10 cellular contexts compared by ENCODE assay signal in the genomic region with DNA sequence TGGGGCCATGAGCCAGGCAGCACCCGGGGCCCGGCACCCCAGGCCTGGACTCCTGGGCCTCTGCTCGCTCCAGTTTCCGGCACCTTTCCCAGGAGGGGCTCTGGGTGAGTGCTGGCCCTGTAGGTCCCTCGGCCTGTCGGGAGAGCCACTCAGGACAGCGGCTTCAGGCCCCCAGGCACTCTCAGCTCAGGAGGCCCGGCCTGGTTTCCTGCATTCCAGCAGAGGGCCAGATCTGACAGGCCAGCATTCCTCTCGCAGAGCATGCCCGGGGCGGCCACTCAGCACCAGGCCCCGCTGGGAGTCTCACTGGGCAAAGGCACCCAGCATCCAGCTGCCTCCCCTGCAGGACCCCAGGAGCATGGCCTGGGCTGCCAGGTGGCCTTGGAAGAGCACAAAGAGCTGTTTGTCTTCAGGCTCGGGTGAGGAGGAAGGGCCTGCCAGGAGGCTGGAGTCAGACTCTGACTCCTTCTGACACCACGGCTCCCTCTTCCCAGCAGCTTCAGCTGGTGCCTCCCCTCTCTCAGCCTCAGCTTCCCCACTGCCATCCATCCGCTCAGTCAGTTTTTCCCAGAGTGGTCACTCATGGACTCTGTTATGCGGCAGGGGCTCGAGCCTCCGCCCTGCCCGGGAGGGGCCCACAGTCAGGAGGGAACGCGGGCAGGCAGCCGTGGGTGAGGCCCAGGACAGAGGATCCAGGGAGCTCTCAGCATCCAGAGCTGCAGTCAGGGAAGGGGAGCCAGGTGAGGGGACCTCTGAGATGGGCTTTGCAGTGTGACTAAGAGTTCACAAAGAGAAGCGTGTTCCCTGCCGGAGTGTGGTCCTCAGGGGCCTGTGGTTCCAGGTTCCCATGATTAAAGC. TPM values are rescaled to one million over a fixed set of nuclear protein-coding genes. Genes with fewer than 3 reads are reported as not detected.
DNase-seq lines count a peak whose midpoint lies in the region; ATAC-seq, FAIRE-seq and TF ChIP-seq lines count a peak whose summit lies in the region.
"Had no signal": no experiment of that assay in that cellular context is flagged by ENCODE, and none has a peak within 500 bp of the region (broad histone marks: within the 10 kb centered on the region; RNA-seq: fewer than 3 reads in every experiment).

No MANE protein-coding gene starts in this region.

- no peak overlapping the region for H2AFZ ChIP-seq in GM23248

- no peaks in the 10 kb centered on the region for H3K9me2 ChIP-seq in GM23248 (ENCODE audit: insufficient read depth)

- H3K4me1 Mint-ChIP-seq in immature natural killer cell: peaks cover 14 to 15% of the 10 kb centered on the region in 2 donors

- no peaks in the 10 kb centered on the region for H3K27me3 ChIP-seq in bronchial epithelial cell (ENCODE audit: control insufficient read depth, insufficient read depth, low read length)
- no peaks in the 10 kb centered on the region for H3K27me3 ChIP-seq in left lung
- no peaks in the 10 kb centered on the region for H3K27me3 ChIP-seq in stomach smooth muscle (ENCODE audit: control insufficient read depth in 1 of 2, insufficient read depth in 2 of 2, low read length in 2 of 2)
- no peaks in the 10 kb centered on the region for H3K27me3 ChIP-seq in GM23248 (replicated peaks; ENCODE audit: insufficient read depth)

- no peak for FAIRE-seq in bronchial epithelial cell (lab: Jason Lieb, UNC)
- FAIRE-seq: A204.1 had no signal

- intact Hi-C loops in left lung (cut with DNase I): no loop called here

- no peaks in the 10 kb centered on the region for H3K9me3 ChIP-seq in left lung
- no peaks in the 10 kb centered on the region for H3K9me3 ChIP-seq in stomach smooth muscle (ENCODE audit: control insufficient read depth in 2 of 2, low read length in 2 of 2)
- no peaks in the 10 kb centered on the region for H3K9me3 ChIP-seq in GM23248 (ENCODE audit: low read depth)

- no peaks in the 10 kb centered on the region for H3K9me3 Mint-ChIP-seq in immature natural killer cell

- H3K79me2 ChIP-seq in GM23248 (ENCODE audit: insufficient read depth): no peaks in the 10 kb centered on the region

- TF ChIP-seq CTCF in bronchial epithelial cell (IDR thresholded peaks at IDR 0.05; ENCODE audit: insufficient read depth, low read length, severe bottlenecking) (no peak), left lung (IDR thresholded peaks at IDR 0.05) (no peak)

- no peak overlapping the region for H3K27ac ChIP-seq in left lung
- peak overlapping the region; percentile 31 for H3K27ac ChIP-seq in stomach smooth muscle (ENCODE audit: low read length)
- H3K27ac ChIP-seq in GM23248: no peak overlapping the region

- no peak overlapping the region for H3K27ac Mint-ChIP-seq in immature natural killer cell

- in situ Hi-C loops in GM23248 (cut with MboI): no loop called here

- peaks cover 0 to 7% (median 1%) of the 10 kb centered on the region in 3 donors for H3K27me3 Mint-ChIP-seq in immature natural killer cell (ENCODE audit: low read depth in 3 of 3)

- no peak overlapping the region for H3K4me3 ChIP-seq in bronchial epithelial cell (ENCODE audit: low read depth, low read length)
- H3K4me3 ChIP-seq in left lung: no peak overlapping the region
- H3K4me3 ChIP-seq in stomach smooth muscle (ENCODE audit: low read length in 2 of 2): no peak overlapping the region
- no peak overlapping the region for H3K4me3 ChIP-seq in GM23248

- H3F3A ChIP-seq in GM23248 (ENCODE audit: insufficient read depth): no peaks in the 10 kb centered on the region

- H3K36me3 ChIP-seq in bronchial epithelial cell (ENCODE audit: control insufficient read depth, insufficient read depth, low read length) (no peaks in the 10 kb centered on the region), left lung (no peaks in the 10 kb centered on the region), stomach smooth muscle (ENCODE audit: control insufficient read depth in 2 of 2, insufficient read depth in 2 of 2, low read length in 2 of 2) (no peaks in the 10 kb centered on the region), GM23248 (ENCODE audit: low read depth) (no peaks in the 10 kb centered on the region)

- DNase-seq in NCI-H146 (lab: John Stamatoyannopoulos, UW) (peak; percentile 13), NCI-H146 treated with DMSO at 0.1 percent for 48 hours (lab: John Stamatoyannopoulos, UW; ENCODE audit: unreplicated experiment) (no peak), bronchial epithelial cell (ENCODE audit: low read depth) (peak; percentile 46), left lung (peak; percentile 31 to 65), immature natural killer cell (no peak), GM23248 (no peak)
- DNase-seq: NCI-H187 treated with DMSO at 0.1 percent for 48 hours had no signal

- no peak overlapping the region for H3K4me3 Mint-ChIP-seq in immature natural killer cell

- H3K9ac ChIP-seq in stomach smooth muscle (ENCODE audit: low read length in 2 of 2): peak overlapping the region; percentile 17 to 51
- no peak overlapping the region for H3K9ac ChIP-seq in GM23248

- no peaks in the 10 kb centered on the region for H3K4me1 ChIP-seq in left lung
- peaks cover 8% of the 10 kb centered on the region for H3K4me1 ChIP-seq in stomach smooth muscle (ENCODE audit: control insufficient read depth, insufficient read depth, low read length)
- no peaks in the 10 kb centered on the region for H3K4me1 ChIP-seq in GM23248 (ENCODE audit: insufficient read depth)

- ATAC-seq in left lung: peak; percentile 30
- ATAC-seq in GM21737 (IDR thresholded peaks at IDR 0.05; ENCODE audit: unreplicated experiment): no peak

- WGBS in GM23248 (ENCODE audit: low coverage in 1 of 2, low lambda C conversion rate in 2 of 2, missing lambda C conversion rate in 2 of 2), 2 experiments: 71 to 73% methylated on average over 20 to 24 of the region's 24 CpGs

- H3K36me3 Mint-ChIP-seq in immature natural killer cell: no peaks in the 10 kb centered on the region

- H3K4me2 ChIP-seq in GM23248 (ENCODE audit: unreplicated experiment): no peak overlapping the region

- H4K20me1 ChIP-seq in GM23248 (ENCODE audit: insufficient read depth): no peaks in the 10 kb centered on the region

RNA-seq across cellular contexts. Expression of gene WNT9A, which starts 51.7 kb away (rescaled TPM):
- 4.2 and 7.3 TPM in 2 replicates for total RNA-seq in bronchial epithelial cell
- total RNA-seq in left lung: 1 to 10 TPM; 4.6 to 8.5 TPM
- polyA plus RNA-seq in immature natural killer cell: not detected
- total RNA-seq in GM23248 (2014; rRNA removed; shearing (Covaris generic)): 2.1 TPM in 2 replicates
- polyA plus RNA-seq in GM23248 (2016; fragmentation: Nextera tagmentation; extraction: Ambion mirVana): 0.09 and 0.29 TPM in 2 replicates

Comparison
In these comparisons a context has a peak if more than half of its experiments do, and no peak if none do; other contexts are left out.
1. DNase-seq: peak in NCI-H146 (single experiment), bronchial epithelial cell (single experiment) and left lung (2 of 2); none in NCI-H146 treated with DMSO at 0.1 percent for 48 hours (single experiment), immature natural killer cell (0 of 3) and GM23248 (single experiment).